In genomic region chr4:114588305-114588704, GRCh38 we compare ENCODE assay signal across 36 cellular contexts. TPM values are rescaled to one million over a fixed set of nuclear protein-coding genes. Genes with fewer than 3 reads are reported as not detected.
"Had no signal": no experiment of that assay in that cellular context is flagged by ENCODE, and none has a peak within 500 bp of the region (broad histone marks: within the 10 kb centered on the region; RNA-seq: fewer than 3 reads in every experiment).

No MANE protein-coding gene starts in this region.

- FAIRE-seq: astrocyte, bronchial epithelial cell had no signal

- DNase-seq: activated effector memory CD4-positive, alpha-beta T cell treated with anti-CD3 and anti-CD28 coated beads, Interleukin-2, amount 50 U/mL, for 16 hours; activated effector memory CD4-positive, alpha-beta T cell treated with Interleukin-2 at 50 U/mL for 16 hours; activated gamma-delta T cell; activated gamma-delta T cell treated with Interleukin-2 at 50 U/mL for 16 hours; activated naive CD4-positive, alpha-beta T cell; activated naive CD4-positive, alpha-beta T cell treated with anti-CD3 and anti-CD28 coated beads for 36 hours; activated naive CD4-positive, alpha-beta T cell treated with anti-CD3 and anti-CD28 coated beads, Interleukin-2, amount 10 ng/mL, durations not matched to agents 7 days and 5 days; activated naive CD4-positive, alpha-beta T cell treated with anti-CD3 and anti-CD28 coated beads, Interleukin-2, amount 50 U/mL, for 16 hours; activated naive CD4-positive, alpha-beta T cell treated with Interleukin-2 at 50 U/mL for 16 hours; activated naive CD8-positive, alpha-beta T cell treated with anti-CD3 and anti-CD28 coated beads for 36 hours; activated naive CD8-positive, alpha-beta T cell treated with anti-CD3 and anti-CD28 coated beads, Interleukin-2, amount 10 ng/mL, durations not matched to agents 7 days and 5 days; activated naive CD8-positive, alpha-beta T cell treated with anti-CD3 and anti-CD28 coated beads, Interleukin-2, amount 50 U/mL, for 24 hours; activated T-cell treated with anti-CD3 and anti-CD28 coated beads, Interleukin-2, amount 50 U/mL, for 24 hours; activated T-cell treated with anti-CD3 and anti-CD28 coated beads, Interleukin-2, amount 50 U/mL, for 4 hours; activated T-cell treated with anti-CD3 and anti-CD28 coated beads, Interleukin-2, amount 50 U/mL, for 48 hours; activated T-cell treated with anti-CD3 and anti-CD28 coated beads, Interleukin-2, amount 50 U/mL, for 72 hours; adrenal gland; amniotic stem cell; amygdala; anterior cingulate cortex; aorta; body of pancreas; brain microvascular endothelial cell; caudate nucleus; central memory CD4-positive, alpha-beta T cell; cerebellar nuclear complex had no signal

- H3K36me3 ChIP-seq: adrenal gland, ascending aorta, brain microvascular endothelial cell, breast epithelium, cardiac muscle cell had no signal

- H3K4me1 ChIP-seq: adrenal gland, ascending aorta, body of pancreas, breast epithelium had no signal

- H3K9me3 ChIP-seq: adrenal gland, ascending aorta, body of pancreas, breast epithelium had no signal

- H3K4me3 ChIP-seq: adrenal gland, ascending aorta, body of pancreas, breast epithelium, cardiac muscle cell had no signal

- H3K27me3 ChIP-seq: adrenal gland, ascending aorta, body of pancreas, brain microvascular endothelial cell, breast epithelium, cardiac muscle cell had no signal

- H3K27ac ChIP-seq: adrenal gland, ascending aorta, body of pancreas, brain microvascular endothelial cell, breast epithelium, cardiac muscle cell had no signal

- ATAC-seq: activated naive CD4-positive, alpha-beta T cell treated with anti-CD3 and anti-CD28 coated beads, Interleukin-2, amount 50 U/mL, for 72 hours; activated naive CD8-positive, alpha-beta T cell treated with anti-CD3 and anti-CD28 coated beads, Interleukin-2, amount 50 U/mL, for 24 hours; activated T-cell treated with anti-CD3 and anti-CD28 coated beads, Interleukin-2, amount 50 U/mL, for 4 hours; activated T-cell treated with anti-CD3 and anti-CD28 coated beads, Interleukin-2, amount 50 U/mL, for 72 hours; activated T-helper 17 cell treated with anti-CD3 and anti-CD28 coated beads, Interleukin-2, amount 50 U/mL, for 72 hours; body of pancreas had no signal

RNA-seq across cellular contexts. Expression of gene UGT8, which starts 10.3 kb away (rescaled TPM):
- total RNA-seq: activated naive CD4-positive, alpha-beta T cell treated with anti-CD3 and anti-CD28 coated beads for 36 hours; activated T-helper 1 cell treated with anti-CD3 and anti-CD28 coated beads, Interleukin-12 subunit alpha, Interleukin-12 subunit beta, Interleukin-2, Interleukin-4 antibody, amounts not matched to agents 30 ng/mL and 10 ng/mL and 1 ng/mL, durations not matched to agents 14 hours and 24 hours and 36 hours; activated T-helper 2 cell treated with anti-CD3 and anti-CD28 coated beads, Interferon-gamma antibody, Interleukin-2, Interleukin-4, amounts not matched to agents 10 μg/mL and 5 μg/mL and 100 μg/mL, durations not matched to agents 14 hours and 24 hours and 36 hours; ascending aorta; chondrocyte had no signal
